Comparison of ENCODE assay signal across 23 cellular contexts in genomic region chr4:83731609-83732008, GRCh38.
A peak's percentile ranks its signal among the peaks of the same experiment; 100 is the strongest.
DNase-seq lines count a peak whose midpoint lies in the region; ATAC-seq and TF ChIP-seq lines count a peak whose summit lies in the region.
"Had no signal": no experiment of that assay in that cellular context is flagged by ENCODE, and none has a peak within 500 bp of the region (broad histone marks: within the 10 kb centered on the region; RNA-seq: fewer than 3 reads in every experiment).

No MANE protein-coding gene starts in this region.

- peaks cover 9% of the 10 kb centered on the region; the same call in 1 of the 2 replicates for H3F3A ChIP-seq in GM23248 (ENCODE audit: insufficient read depth)

- intact Hi-C loops in Right ventricle myocardium superior (cut with DNase I), result no loop called here

- H3K79me2 ChIP-seq in GM23248 (ENCODE audit: insufficient read depth), result no peaks in the 10 kb centered on the region

- H3K27me3 ChIP-seq in GM23248 (replicated peaks; ENCODE audit: insufficient read depth), result no peaks in the 10 kb centered on the region
- H3K27me3 ChIP-seq: stomach, upper lobe of left lung had no signal

- H3K9me3 ChIP-seq in GM23248 (ENCODE audit: low read depth), result no peaks in the 10 kb centered on the region
- H3K9me3 ChIP-seq: upper lobe of left lung had no signal

- in situ Hi-C loops in GM23248 (cut with MboI), result no loop called here

- no peaks in the 10 kb centered on the region for H4K20me1 ChIP-seq in GM23248 (ENCODE audit: insufficient read depth)

- DNase-seq in A172 (ENCODE audit: low spot score), result peak; percentile 40
- peak; percentile 79 for DNase-seq in GM23248
- DNase-seq in RKO (ENCODE audit: low spot score), result peak; percentile 65
- peak; percentile 37 for DNase-seq in fibroblast of mammary gland (ENCODE audit: low read depth)
- no peak for DNase-seq in NCI-H774 (lab: John Stamatoyannopoulos, UW)
- no peak for DNase-seq in Right ventricle myocardium superior
- DNase-seq in stimulated activated CD4-positive, alpha-beta T cell treated with anti-CD3 and anti-CD28 coated beads, Interleukin-4, amount 100 ng/mL, for 24 hours, result no peak
- DNase-seq: activated CD4-positive, alpha-beta T cell treated with anti-CD3 and anti-CD28 coated beads, Interleukin-2, amount 10 ng/mL, durations not matched to agents 7 days and 5 days; activated naive CD8-positive, alpha-beta T cell treated with anti-CD3 and anti-CD28 coated beads, Interleukin-2, amount 10 ng/mL, durations not matched to agents 7 days and 5 days; endodermal cell; GOT3; hippocampal formation; islet precursor cell; Karpas-422; NCI-H526 treated with DMSO at 0.1 percent for 48 hours; SHP77 treated with DMSO at 0.1 percent for 48 hours; stimulated activated CD4-positive, alpha-beta T cell treated with anti-CD3 and anti-CD28 coated beads, Interleukin-4, amount 100 ng/mL, for 1 hour; stomach; T-helper 1 cell had no signal

- no peak for TF ChIP-seq CTCF in fibroblast of mammary gland (conservative IDR thresholded peaks at IDR 0.05; ENCODE audit: control insufficient read depth, insufficient read depth, low read depth, low read length)

- no peak overlapping the region for H3K4me3 ChIP-seq in GM23248
- no peak overlapping the region for H3K4me3 ChIP-seq in fibroblast of mammary gland (ENCODE audit: control insufficient read depth, low read depth, low read length)
- H3K4me3 ChIP-seq: coronary artery, smooth muscle cell, stomach, upper lobe of left lung had no signal

- no peak for ATAC-seq in GM21786 (IDR thresholded peaks at IDR 0.05; ENCODE audit: unreplicated experiment)
- no peak for ATAC-seq in Right ventricle myocardium superior (ENCODE audit: poor library complexity)

- H3K27ac ChIP-seq in GM23248, result peak overlapping the region; percentile 46
- H3K27ac ChIP-seq: coronary artery, stomach, upper lobe of left lung had no signal

- H3K36me3 ChIP-seq in GM23248 (ENCODE audit: low read depth), result no peaks in the 10 kb centered on the region
- H3K36me3 ChIP-seq: stomach, upper lobe of left lung had no signal

- no peaks in the 10 kb centered on the region for H3K9me2 ChIP-seq in GM23248 (ENCODE audit: insufficient read depth)

- H3K9ac ChIP-seq in GM23248, result no peak overlapping the region

- H3K4me2 ChIP-seq in GM23248 (ENCODE audit: unreplicated experiment), result no peak overlapping the region
- H3K4me2 ChIP-seq: smooth muscle cell had no signal

- peak overlapping the region; percentile 61 for H2AFZ ChIP-seq in GM23248

- WGBS in GM23248 (ENCODE audit: low coverage in 1 of 2, low lambda C conversion rate in 2 of 2, missing lambda C conversion rate in 2 of 2), 2 experiments, result 66 to 67% methylated on average over 3 of the region's 3 CpGs

- H3K4me1 ChIP-seq in GM23248 (ENCODE audit: insufficient read depth), result peaks cover 16% of the 10 kb centered on the region
- H3K4me1 ChIP-seq: stomach, upper lobe of left lung had no signal

Comparison
In these comparisons a context has a peak if more than half of its experiments do, and no peak if none do; other contexts are left out.
1. DNase-seq: peak in A172 (single experiment), GM23248 (single experiment), RKO (single experiment) and fibroblast of mammary gland (single experiment); none in NCI-H774 (single experiment), Right ventricle myocardium superior (single experiment) and stimulated activated CD4-positive, alpha-beta T cell treated with anti-CD3 and anti-CD28 coated beads, Interleukin-4, amount 100 ng/mL, for 24 hours (single experiment).